Comparison of ENCODE assay signal across 28 cellular contexts in genomic region chr3:108804956-108805355, GRCh38. TPM values are rescaled to one million over a fixed set of nuclear protein-coding genes. Genes with fewer than 3 reads are reported as not detected.
DNase-seq lines count a peak whose midpoint lies in the region; ATAC-seq lines count a peak whose summit lies in the region.
"Had no signal": no experiment of that assay in that cellular context is flagged by ENCODE, and none has a peak within 500 bp of the region (broad histone marks: within the 10 kb centered on the region; RNA-seq: fewer than 3 reads in every experiment).

No MANE protein-coding gene starts in this region.

- peaks cover 15% of the 10 kb centered on the region for H3K4me1 Mint-ChIP-seq in T-helper 1 cell treated with Interleukin-12 subunit alpha and Interleukin-12 subunit beta and Interleukin-4 antibody, amounts not matched to agents 30 μg/mL and 1 μg/mL, for 36 hours (ENCODE audit: low read depth)
- H3K4me1 Mint-ChIP-seq in stimulated activated naive CD8-positive, alpha-beta T cell treated with anti-CD3 and anti-CD28 coated beads, Interleukin-15, Interleukin-2, amounts not matched to agents 100 ng/mL and 50 ng/mL, for 24 hours (ENCODE audit: low read depth): peaks cover 8% of the 10 kb centered on the region

- no peak for DNase-seq in T-helper 1 cell
- no peak for DNase-seq in stimulated activated naive CD8-positive, alpha-beta T cell treated with anti-CD3 and anti-CD28 coated beads, Interleukin-15, Interleukin-2, amounts not matched to agents 100 U/mL and 50 U/mL, for 24 hours
- peak; percentile 36 to 48 for DNase-seq in left colon
- DNase-seq in NCI-H2227 treated with DMSO at 0.1 percent for 48 hours (lab: John Stamatoyannopoulos, UW): no peak
- no peak for DNase-seq in midbrain (lab: John Stamatoyannopoulos, UW)
- no peak for DNase-seq in posterior cingulate gyrus
- DNase-seq: activated gamma-delta T cell treated with Interleukin-2 at 50 U/mL for 16 hours; aorta; cortex of kidney; DMS153; esophagus squamous epithelium; GOT3; heart right ventricle; lower lobe of right lung; RPMI8226; sigmoid colon; stimulated activated CD4-positive, alpha-beta T cell treated with anti-CD3 and anti-CD28 coated beads, Interleukin-15, amount 100 ng/mL, for 24 hours; stimulated activated naive CD4-positive, alpha-beta T cell had no signal

- peaks cover 20% of the 10 kb centered on the region for H3K9me3 Mint-ChIP-seq in T-helper 1 cell treated with Interleukin-12 subunit alpha and Interleukin-12 subunit beta and Interleukin-4 antibody, amounts not matched to agents 30 μg/mL and 1 μg/mL, for 36 hours
- peaks cover 19% of the 10 kb centered on the region for H3K9me3 Mint-ChIP-seq in stimulated activated naive CD8-positive, alpha-beta T cell treated with anti-CD3 and anti-CD28 coated beads, Interleukin-15, Interleukin-2, amounts not matched to agents 100 ng/mL and 50 ng/mL, for 24 hours

- H3K27me3 Mint-ChIP-seq in T-helper 1 cell treated with Interleukin-12 subunit alpha and Interleukin-12 subunit beta and Interleukin-4 antibody, amounts not matched to agents 30 μg/mL and 1 μg/mL, for 36 hours (ENCODE audit: low read depth): no peaks in the 10 kb centered on the region
- H3K27me3 Mint-ChIP-seq in stimulated activated naive CD8-positive, alpha-beta T cell treated with anti-CD3 and anti-CD28 coated beads, Interleukin-15, Interleukin-2, amounts not matched to agents 100 ng/mL and 50 ng/mL, for 24 hours: no peaks in the 10 kb centered on the region

- ATAC-seq in stimulated activated naive CD8-positive, alpha-beta T cell treated with anti-CD3 and anti-CD28 coated beads, Interleukin-15, Interleukin-2, amounts not matched to agents 100 U/mL and 50 U/mL, for 24 hours: no peak
- peak; percentile 96 for ATAC-seq in left colon
- ATAC-seq: heart right ventricle, HepG2, lower lobe of right lung had no signal

- peak overlapping the region; percentile 34 for H3K27ac Mint-ChIP-seq in T-helper 1 cell treated with Interleukin-12 subunit alpha and Interleukin-12 subunit beta and Interleukin-4 antibody, amounts not matched to agents 30 μg/mL and 1 μg/mL, for 36 hours
- H3K27ac Mint-ChIP-seq in stimulated activated naive CD8-positive, alpha-beta T cell treated with anti-CD3 and anti-CD28 coated beads, Interleukin-15, Interleukin-2, amounts not matched to agents 100 ng/mL and 50 ng/mL, for 24 hours: peak overlapping the region; percentile 10

- H3K36me3 Mint-ChIP-seq in T-helper 1 cell treated with Interleukin-12 subunit alpha and Interleukin-12 subunit beta and Interleukin-4 antibody, amounts not matched to agents 30 μg/mL and 1 μg/mL, for 36 hours (ENCODE audit: low read depth): peaks cover 4% of the 10 kb centered on the region
- peaks cover 5% of the 10 kb centered on the region for H3K36me3 Mint-ChIP-seq in stimulated activated naive CD8-positive, alpha-beta T cell treated with anti-CD3 and anti-CD28 coated beads, Interleukin-15, Interleukin-2, amounts not matched to agents 100 ng/mL and 50 ng/mL, for 24 hours (ENCODE audit: low read depth)

- intact Hi-C loops in left colon (cut with DNase I, micrococcal nuclease) (no loop called here), posterior cingulate gyrus (cut with DNase I) (no loop called here)

- no peak overlapping the region for H3K4me3 Mint-ChIP-seq in T-helper 1 cell treated with Interleukin-12 subunit alpha and Interleukin-12 subunit beta and Interleukin-4 antibody, amounts not matched to agents 30 μg/mL and 1 μg/mL, for 36 hours
- H3K4me3 Mint-ChIP-seq in stimulated activated naive CD8-positive, alpha-beta T cell treated with anti-CD3 and anti-CD28 coated beads, Interleukin-15, Interleukin-2, amounts not matched to agents 100 ng/mL and 50 ng/mL, for 24 hours: no peak overlapping the region

RNA-seq across cellular contexts. Expression of gene TRAT1, which starts 17.6 kb away (rescaled TPM):
- total RNA-seq in left colon: 1 to 10 TPM in 1 of 2 donors, not detected in 1; 1.3 TPM
- total RNA-seq: HepG2, LHCN-M2, NCI-H460, prostate gland, SK-MEL-5, thoracic aorta had no signal

RNA-seq across cellular contexts. Expression of gene RETNLB, which starts 47.7 kb away (rescaled TPM):
- 10 to 100 TPM; 58.5 to 89.0 TPM for total RNA-seq in left colon
- total RNA-seq: aorta; esophagus squamous epithelium; heart right ventricle; HepG2; LHCN-M2; lower lobe of right lung; NCI-H460; prostate gland; sigmoid colon; SK-MEL-5; T-helper 2 cell treated with Interferon-gamma antibody and Interleukin-4, amounts not matched to agents 100 ng/mL and 5 ng/mL, for 36 hours; thoracic aorta; vagina had no signal

Comparison
In these comparisons a context has a peak if more than half of its experiments do, and no peak if none do; other contexts are left out.
1. DNase-seq: peak in left colon (2 of 2); none in T-helper 1 cell (0 of 5), stimulated activated naive CD8-positive, alpha-beta T cell treated with anti-CD3 and anti-CD28 coated beads, Interleukin-15, Interleukin-2, amounts not matched to agents 100 U/mL and 50 U/mL, for 24 hours (single experiment), NCI-H2227 treated with DMSO at 0.1 percent for 48 hours (single experiment), midbrain (single experiment) and posterior cingulate gyrus (0 of 10).